Comparison of ENCODE assay signal across 13 cellular contexts in the genomic region with DNA sequence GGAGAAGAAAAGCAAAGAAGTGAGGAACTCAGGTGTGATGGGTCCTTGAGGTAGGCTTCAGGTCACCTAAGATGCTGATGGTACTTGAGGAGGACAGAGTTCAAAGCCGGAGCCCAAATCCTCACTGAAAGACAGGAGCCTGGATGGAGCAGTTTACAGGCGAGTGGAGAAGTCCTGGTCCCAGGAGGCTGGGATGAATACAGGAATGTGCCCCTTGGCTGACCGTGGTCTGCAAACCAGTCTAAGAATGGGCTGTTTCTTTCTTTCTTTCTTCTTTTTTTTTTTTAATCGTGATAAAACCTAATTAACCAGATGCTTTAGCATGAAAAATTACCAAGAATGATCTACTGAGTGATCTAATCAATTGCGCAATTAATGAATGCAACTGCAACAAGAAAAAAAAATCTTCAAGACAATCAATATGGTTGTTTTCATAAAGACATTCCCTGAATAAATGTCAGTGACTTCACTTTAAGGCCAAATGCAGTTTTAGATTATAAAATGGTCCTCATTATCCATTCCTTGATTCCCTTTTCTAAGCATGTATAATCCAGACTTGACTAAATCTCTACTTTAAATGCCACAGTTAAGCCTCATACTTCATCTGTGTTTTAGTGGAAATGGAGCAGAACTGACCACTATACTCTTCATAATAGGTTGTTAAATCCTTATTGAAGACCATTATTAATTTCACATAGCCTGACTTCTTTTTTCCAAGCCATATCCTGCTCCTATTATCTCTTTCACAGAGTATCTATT. TPM values are rescaled to one million over a fixed set of nuclear protein-coding genes. Genes with fewer than 3 reads are reported as not detected.
DNase-seq lines count a peak whose midpoint lies in the region; FAIRE-seq and TF ChIP-seq lines count a peak whose summit lies in the region.
"Had no signal": no experiment of that assay in that cellular context is flagged by ENCODE, and none has a peak within 500 bp of the region (broad histone marks: within the 10 kb centered on the region; RNA-seq: fewer than 3 reads in every experiment).

No MANE protein-coding gene starts in this region.

- no peak overlapping the region for H2BK5ac ChIP-seq in H1 (ENCODE audit: low read depth, low read length)

- no peak for TF ChIP-seq POLR2A in H1 (IDR thresholded peaks at IDR 0.05; ENCODE audit: control extremely low read depth in 1 of 2, low read depth in 2 of 2, low read length in 2 of 2)

- DNase-seq in H1 (ENCODE audit: low read depth in 1 of 2, low spot score in 2 of 2) (no peak), renal cortical epithelial cell (ENCODE audit: low read depth) (peak; percentile 20), HTR-8/SVneo (ENCODE audit: insufficient read length, low spot score) (no peak), MG63 (no peak)
- DNase-seq in activated T-cell treated with anti-CD3 and anti-CD28 coated beads, Interleukin-2, amount 50 U/mL, for 24 hours, result no peak
- DNase-seq: DMS79, NCI-H2081, NCI-H524, stomach had no signal

- no peaks in the 10 kb centered on the region for H3K79me2 ChIP-seq in H1 (ENCODE audit: control insufficient read depth in 1 of 2, insufficient read depth in 2 of 2, low read length in 2 of 2)
- H3K79me2 ChIP-seq: hepatocyte had no signal

- no peak overlapping the region for H3K4me3 Mint-ChIP-seq in activated T-cell treated with anti-CD3 and anti-CD28 coated beads, Interleukin-2, amount 50 U/mL, for 24 hours

- H3K4me1 Mint-ChIP-seq in activated T-cell treated with anti-CD3 and anti-CD28 coated beads, Interleukin-2, amount 50 U/mL, for 24 hours (ENCODE audit: low read depth), result peaks cover 16% of the 10 kb centered on the region

- H3K4me3 ChIP-seq in BLaER1 treated with 17β-estradiol and CSF1 and Interleukin-3, amounts not matched to agents 10 nM and 100 nM, result no peak overlapping the region
- H3K4me3 ChIP-seq in H1 (ENCODE audit: extremely low read depth in 1 of 4, insufficient read depth in 2 of 4, low read depth in 3 of 4, low read length in 4 of 4) (no peak overlapping the region), MG63 (no peak overlapping the region)
- H3K4me3 ChIP-seq: hepatocyte had no signal

- H3K79me1 ChIP-seq in H1 (ENCODE audit: low read depth, low read length), result no peaks in the 10 kb centered on the region

- TF ChIP-seq EP300 in Ishikawa (IDR thresholded peaks at IDR 0.05; ENCODE audit: borderline replicate concordance), result no peak
- TF ChIP-seq EP300 in H1 (IDR thresholded peaks at IDR 0.05; ENCODE audit: borderline replicate concordance in 1 of 2, low read depth in 2 of 2, low read length in 2 of 2), result no peak

- no peaks in the 10 kb centered on the region for H3K36me3 ChIP-seq in BLaER1 treated with 17β-estradiol and CSF1 and Interleukin-3, amounts not matched to agents 10 nM and 100 nM
- no peaks in the 10 kb centered on the region for H3K36me3 ChIP-seq in H1 (ENCODE audit: control insufficient read depth in 2 of 4, insufficient read depth in 4 of 4, low read length in 3 of 4)
- H3K36me3 ChIP-seq in MG63, result no peaks in the 10 kb centered on the region
- H3K36me3 ChIP-seq: ascending aorta, stomach had no signal

- TF ChIP-seq RAD21 in Ishikawa (IDR thresholded peaks at IDR 0.05; ENCODE audit: low read depth), result no peak
- no peak for TF ChIP-seq RAD21 in H1 (IDR thresholded peaks at IDR 0.05 in 1 of 2, conservative IDR thresholded peaks at IDR 0.05 in 1 of 2; ENCODE audit: low read depth in 2 of 2, low read length in 2 of 2)

- H3K18ac ChIP-seq in H1 (ENCODE audit: extremely low read depth, low read length), result no peak overlapping the region

- H2AK5ac ChIP-seq in H1 (ENCODE audit: low read depth, low read length), result no peak overlapping the region

- no peak overlapping the region for H4K8ac ChIP-seq in H1 (ENCODE audit: extremely low read depth, insufficient read depth, low read length)

- WGBS in H1 (ENCODE audit: extremely low coverage in 1 of 2, insufficient coverage in 1 of 2, insufficient read length in 1 of 2, insufficient replicate concordance in 2 of 2, low coverage in 1 of 2, low lambda C conversion rate in 2 of 2, missing lambda C conversion rate in 1 of 2), 2 experiments, result 68% methylated on average over 5 of the region's 5 CpGs; no CpG with 5 or more reads in 1 of the 2 experiments

- no peak overlapping the region for H3K23ac ChIP-seq in H1 (ENCODE audit: insufficient read length)

- FAIRE-seq in H1 (lab: Jason Lieb, UNC), result no peak
- no peak for FAIRE-seq in HTR-8/SVneo (lab: Jason Lieb, UNC)

- H3K27ac Mint-ChIP-seq in activated T-cell treated with anti-CD3 and anti-CD28 coated beads, Interleukin-2, amount 50 U/mL, for 24 hours, result no peak overlapping the region

- H3K9me3 ChIP-seq in BLaER1 treated with 17β-estradiol and CSF1 and Interleukin-3, amounts not matched to agents 10 nM and 100 nM (replicated peaks in 1 of 11), result peaks cover 0 to 16% (median 0%) of the 10 kb centered on the region in 11 experiments; a peak in 5 of 22 replicates
- no peaks in the 10 kb centered on the region for H3K9me3 ChIP-seq in H1 (ENCODE audit: insufficient read depth in 2 of 2, low read depth in 1 of 2, low read length in 1 of 2)
- H3K9me3 ChIP-seq in MG63, result no peaks in the 10 kb centered on the region
- H3K9me3 ChIP-seq: ascending aorta, stomach had no signal

- H2BK15ac ChIP-seq in H1 (ENCODE audit: low read length), result no peak overlapping the region

- H2BK12ac ChIP-seq in H1 (ENCODE audit: low read depth, low read length), result no peak overlapping the region

- no peak overlapping the region for H3K14ac ChIP-seq in H1 (ENCODE audit: insufficient read length)

- peak overlapping the region in 10 of 11 experiments; percentile 21 to 78 (median 68); a peak in 18 of 22 replicates for H3K4me2 ChIP-seq in BLaER1 treated with 17β-estradiol and CSF1 and Interleukin-3, amounts not matched to agents 10 nM and 100 nM
- no peak overlapping the region for H3K4me2 ChIP-seq in H1 (ENCODE audit: insufficient read depth in 1 of 2, low read depth in 2 of 2, low read length in 2 of 2)
- H3K4me2 ChIP-seq: hepatocyte had no signal

- no peaks in the 10 kb centered on the region for H3K27me3 ChIP-seq in BLaER1 treated with 17β-estradiol and CSF1 and Interleukin-3, amounts not matched to agents 10 nM and 100 nM
- peaks cover 0 to 2% (median 0%) of the 10 kb centered on the region in 4 experiments; a peak in 1 of 7 replicates for H3K27me3 ChIP-seq in H1 (replicated peaks in 1 of 4; ENCODE audit: control insufficient read depth in 3 of 4, extremely low read depth in 1 of 4, insufficient read depth in 3 of 4, low read length in 3 of 4)
- no peaks in the 10 kb centered on the region for H3K27me3 ChIP-seq in MG63
- H3K27me3 ChIP-seq: ascending aorta, hepatocyte, stomach had no signal

- H3K56ac ChIP-seq in H1 (replicated peaks; ENCODE audit: insufficient read length, low read depth, low read length), result no peak overlapping the region

- H3K23me2 ChIP-seq in H1 (ENCODE audit: low read depth, low read length), result no peaks in the 10 kb centered on the region; the same call in 1 of the 2 replicates

- H3K9ac ChIP-seq in BLaER1 treated with 17β-estradiol and CSF1 and Interleukin-3, amounts not matched to agents 10 nM and 100 nM, result no peak overlapping the region
- no peak overlapping the region for H3K9ac ChIP-seq in H1 (replicated peaks in 1 of 4; ENCODE audit: extremely low read depth in 1 of 4, low read depth in 3 of 4, low read length in 3 of 4)

- H2BK20ac ChIP-seq in H1 (ENCODE audit: low read length), result peak overlapping the region; percentile 2; the same call in 1 of the 2 replicates

- H4K5ac ChIP-seq in H1 (ENCODE audit: insufficient read length, low read depth, low read length), result no peak overlapping the region

- H2BK120ac ChIP-seq in H1 (replicated peaks; ENCODE audit: low read depth, low read length), result no peak overlapping the region

- peaks cover 12% of the 10 kb centered on the region for H3K27me3 Mint-ChIP-seq in activated T-cell treated with anti-CD3 and anti-CD28 coated beads, Interleukin-2, amount 50 U/mL, for 24 hours

- no peak overlapping the region for H4K91ac ChIP-seq in H1 (replicated peaks; ENCODE audit: insufficient read length, low read length)

- peaks cover 4% of the 10 kb centered on the region for H3K9me3 Mint-ChIP-seq in activated T-cell treated with anti-CD3 and anti-CD28 coated beads, Interleukin-2, amount 50 U/mL, for 24 hours

- CTCF ChIA-PET in H1 (lab: Charles Lee; ENCODE audit: partially characterized antibody), result interaction anchor here (1.2 to 13.0 kb wide), 8 partner anchors 11 to 48 kb away, joined by 3 to 318 read pairs (median 28); no protein-coding TSS in a partner anchor

- no peak overlapping the region for H2AFZ ChIP-seq in H1 (ENCODE audit: low read length)
- H2AFZ ChIP-seq: hepatocyte had no signal

- no peak for TF ChIP-seq CTCF in H1 (IDR thresholded peaks at IDR 0.05; ENCODE audit: control extremely low read depth in 1 of 3, insufficient read depth in 1 of 3, low read depth in 1 of 3, low read length in 3 of 3)

- H3K27ac ChIP-seq in BLaER1 treated with 17β-estradiol and CSF1 and Interleukin-3, amounts not matched to agents 10 nM and 100 nM, result peak overlapping the region in 1 of 11 experiments; percentile 49; a peak in 2 of 22 replicates
- H3K27ac ChIP-seq in H1 (ENCODE audit: low read depth, low read length), result no peak overlapping the region
- H3K27ac ChIP-seq: ascending aorta, hepatocyte, stomach had no signal

- POLR2A ChIA-PET in H1 (lab: Charles Lee; ENCODE audit: partially characterized antibody), result interaction anchor here (0.6 kb wide), 1 partner anchor 9 kb away, joined by 3 read pairs; no protein-coding TSS in a partner anchor

- no peak overlapping the region for H3K4ac ChIP-seq in H1 (replicated peaks; ENCODE audit: insufficient read length, low read depth, low read length)

- no peaks in the 10 kb centered on the region for H3K36me3 Mint-ChIP-seq in activated T-cell treated with anti-CD3 and anti-CD28 coated beads, Interleukin-2, amount 50 U/mL, for 24 hours (ENCODE audit: low read depth)

- H4K20me1 ChIP-seq in BLaER1 treated with 17β-estradiol and CSF1 and Interleukin-3, amounts not matched to agents 10 nM and 100 nM, result no peaks in the 10 kb centered on the region
- no peaks in the 10 kb centered on the region for H4K20me1 ChIP-seq in H1 (replicated peaks in 1 of 2; ENCODE audit: control insufficient read depth in 1 of 2, insufficient read depth in 2 of 2, low read length in 2 of 2)

- H3K4me1 ChIP-seq in BLaER1 treated with 17β-estradiol and CSF1 and Interleukin-3, amounts not matched to agents 10 nM and 100 nM, result peaks cover 5 to 21% (median 12%) of the 10 kb centered on the region in 10 experiments; a peak in 18 of 20 replicates
- H3K4me1 ChIP-seq in H1 (replicated peaks in 1 of 4; ENCODE audit: control insufficient read depth in 3 of 4, insufficient read depth in 4 of 4, low read length in 3 of 4), result no peaks in the 10 kb centered on the region
- H3K4me1 ChIP-seq: ascending aorta had no signal

RNA-seq across cellular contexts. Expression of a gene that starts 51.5 kb away (rescaled TPM):
- 3.4 and 4.6 TPM in 2 replicates for total RNA-seq in H1 (2021; fragmentation: NEBNext Ultra II Directional; extraction: Animal tissue kit (Norgen Biotek cat#: 25700))
- 1.3 and 1.5 TPM in 2 replicates for polyA plus RNA-seq in H1 (2011; rRNA removed)
- 1.4 TPM for polyA plus RNA-seq in H1 (2011; cell fraction: cytosol; rRNA removed)
- 1.3 TPM for polyA plus RNA-seq in H1 (2011; cell fraction: nucleus; rRNA removed)
- polyA plus RNA-seq in H1 (2012, experiment 1 of 2), result 1.5 to 2.1 TPM (median 1.9 TPM) in 4 replicates
- 0.20 TPM for polyA plus RNA-seq in H1 (2012, experiment 2 of 2)
- polyA plus RNA-seq in H1 (2013, experiment 1 of 2), result 2.1 TPM
- polyA plus RNA-seq in H1 (2013, experiment 2 of 2), result 1.7 TPM
- 3.1 and 4.5 TPM in 2 replicates for polyA minus RNA-seq in H1 (2011; rRNA and poly(A)+ RNA removed)
- polyA minus RNA-seq in H1 (2011; cell fraction: cytosol; rRNA and poly(A)+ RNA removed), result 1.5 TPM
- 3.1 TPM for polyA minus RNA-seq in H1 (2011; cell fraction: nucleus; rRNA and poly(A)+ RNA removed)
- total RNA-seq in renal cortical epithelial cell, result 37.7 and 38.0 TPM in 2 replicates
- 23.0 and 28.2 TPM in 2 replicates for total RNA-seq in MG63 (2014; rRNA removed; shearing (Covaris generic); ENCODE audit: low replicate concordance)

RNA-seq across cellular contexts. Expression of a gene that starts 58.1 kb away (rescaled TPM):
- 7.4 and 8.0 TPM in 2 replicates for total RNA-seq in H1 (2021; fragmentation: NEBNext Ultra II Directional; extraction: Animal tissue kit (Norgen Biotek cat#: 25700))
- polyA plus RNA-seq in H1 (2011; rRNA removed), result 6.1 and 13.6 TPM in 2 replicates
- polyA plus RNA-seq in H1 (2011; cell fraction: cytosol; rRNA removed), result 7.5 TPM
- polyA plus RNA-seq in H1 (2011; cell fraction: nucleus; rRNA removed), result 2.3 TPM
- polyA plus RNA-seq in H1 (2012, experiment 1 of 2), result 6.9 to 10.7 TPM (median 9.8 TPM) in 4 replicates
- polyA plus RNA-seq in H1 (2012, experiment 2 of 2), result 15.1 TPM
- 25.1 TPM for polyA plus RNA-seq in H1 (2013, experiment 1 of 2)
- polyA plus RNA-seq in H1 (2013, experiment 2 of 2), result 29.6 TPM
- 2.4 and 2.6 TPM in 2 replicates for polyA minus RNA-seq in H1 (2011; rRNA and poly(A)+ RNA removed)
- 3.0 TPM for polyA minus RNA-seq in H1 (2011; cell fraction: cytosol; rRNA and poly(A)+ RNA removed)
- polyA minus RNA-seq in H1 (2011; cell fraction: nucleus; rRNA and poly(A)+ RNA removed), result 3.3 TPM
- 27.0 and 48.1 TPM in 2 replicates for total RNA-seq in renal cortical epithelial cell
- 2.3 and 10.5 TPM in 2 replicates for total RNA-seq in MG63 (2014; rRNA removed; shearing (Covaris generic); ENCODE audit: low replicate concordance)

Comparison
In these comparisons a context has a peak if more than half of its experiments do, and no peak if none do; other contexts are left out.
1. H3K4me2 ChIP-seq: peak in BLaER1 treated with 17β-estradiol and CSF1 and Interleukin-3, amounts not matched to agents 10 nM and 100 nM (10 of 11); none in H1 (0 of 2).